ENCODE assay signal across 8 cellular contexts in genomic region chr6:136249336-136249735, GRCh38. TPM values are rescaled to one million over a fixed set of nuclear protein-coding genes. Genes with fewer than 3 reads are reported as not detected.
DNase-seq lines count a peak whose midpoint lies in the region; ATAC-seq and TF ChIP-seq lines count a peak whose summit lies in the region.

No MANE protein-coding gene starts in this region.

- 29 to 31% methylated on average over 6 of the region's 6 CpGs for WGBS in heart right ventricle, 2 donors

- CTCF ChIA-PET in activated CD4-positive, alpha-beta memory T cell treated with anti-CD3 and anti-CD28 coated beads for 36 hours (lab: Charles Lee): interaction anchor here (1.5 to 3.4 kb wide), 2 partner anchors 40 to 69 kb away, joined by 3 to 15 read pairs; partner anchors contain the start of gene BCLAF1

- intact Hi-C loops in heart right ventricle (cut with DNase I): no loop called here
- intact Hi-C loops in Right ventricle myocardium inferior (cut with DNase I): no loop called here
- intact Hi-C loops in activated CD4-positive, alpha-beta memory T cell treated with anti-CD3 and anti-CD28 coated beads for 36 hours (cut with micrococcal nuclease): no loop called here

- DNase-seq in heart right ventricle: no peak
- DNase-seq in Right ventricle myocardium inferior (ENCODE audit: missing footprints): no peak
- no peak for DNase-seq in activated CD4-positive, alpha-beta memory T cell treated with anti-CD3 and anti-CD28 coated beads for 36 hours
- no peak for DNase-seq in type B pancreatic cell (ENCODE audit: extremely low spot score, unreplicated experiment)
- DNase-seq in NOMO-1 treated with dmso at 0.1 percent for 144 hours (lab: John Stamatoyannopoulos, UW; ENCODE audit: unreplicated experiment): no peak

- H3K4me1 Mint-ChIP-seq in activated CD4-positive, alpha-beta memory T cell treated with anti-CD3 and anti-CD28 coated beads for 36 hours (ENCODE audit: low read depth): peaks cover 39% of the 10 kb centered on the region
- peaks cover 25% of the 10 kb centered on the region for H3K4me1 Mint-ChIP-seq in type B pancreatic cell (ENCODE audit: unreplicated experiment)

- H3K9me3 ChIP-seq in heart right ventricle (no peaks in the 10 kb centered on the region), iPS-18c (ENCODE audit: control insufficient read depth, insufficient read depth, low read length) (no peaks in the 10 kb centered on the region)

- peak overlapping the region; percentile 76 for H3K27ac Mint-ChIP-seq in activated CD4-positive, alpha-beta memory T cell treated with anti-CD3 and anti-CD28 coated beads for 36 hours
- peak overlapping the region; percentile 94 for H3K27ac Mint-ChIP-seq in type B pancreatic cell

- H3K27me3 Mint-ChIP-seq in activated CD4-positive, alpha-beta memory T cell treated with anti-CD3 and anti-CD28 coated beads for 36 hours: no peaks in the 10 kb centered on the region
- H3K27me3 Mint-ChIP-seq in type B pancreatic cell: no peaks in the 10 kb centered on the region

- H3K36me3 ChIP-seq in heart right ventricle: peaks cover 0 to 8% (median 0%) of the 10 kb centered on the region in 9 donors

- H3K36me3 Mint-ChIP-seq in activated CD4-positive, alpha-beta memory T cell treated with anti-CD3 and anti-CD28 coated beads for 36 hours: peaks cover 34% of the 10 kb centered on the region
- H3K36me3 Mint-ChIP-seq in type B pancreatic cell: peaks cover 1% of the 10 kb centered on the region

- POLR2A ChIA-PET in activated CD4-positive, alpha-beta memory T cell treated with anti-CD3 and anti-CD28 coated beads for 36 hours (lab: Charles Lee): interaction anchor here (0.5 to 6.3 kb wide), 2 partner anchors 39 to 45 kb away, joined by 3 to 85 read pairs; partner anchors contain the start of gene BCLAF1

- H3K27me3 ChIP-seq in heart right ventricle: no peaks in the 10 kb centered on the region

- peak overlapping the region in 1 of 10 donors; percentile 21 for H3K27ac ChIP-seq in heart right ventricle

- H3K4me1 ChIP-seq in heart right ventricle: peaks cover 0 to 28% (median 16%) of the 10 kb centered on the region in 9 donors

- H3K4me3 Mint-ChIP-seq in activated CD4-positive, alpha-beta memory T cell treated with anti-CD3 and anti-CD28 coated beads for 36 hours: peak overlapping the region; percentile 88
- peak overlapping the region; percentile 97 for H3K4me3 Mint-ChIP-seq in type B pancreatic cell

- peak overlapping the region in 9 of 10 donors; percentile 45 to 77 (median 66) for H3K4me3 ChIP-seq in heart right ventricle
- peak overlapping the region; percentile 95 for H3K4me3 ChIP-seq in iPS-18c (ENCODE audit: insufficient read depth, low read depth, low read length)

- no peaks in the 10 kb centered on the region for H3K9me3 Mint-ChIP-seq in activated CD4-positive, alpha-beta memory T cell treated with anti-CD3 and anti-CD28 coated beads for 36 hours
- H3K9me3 Mint-ChIP-seq in type B pancreatic cell: no peaks in the 10 kb centered on the region

- ATAC-seq in heart right ventricle: no peak
- ATAC-seq in Right ventricle myocardium inferior: no peak
- no peak for ATAC-seq in HG03378 (IDR thresholded peaks at IDR 0.05; ENCODE audit: unreplicated experiment)
- no peak for ATAC-seq in GM19324 (IDR thresholded peaks at IDR 0.05; ENCODE audit: low FRiP score, unreplicated experiment)

- TF ChIP-seq CTCF in heart right ventricle (IDR thresholded peaks at IDR 0.05) (no peak), type B pancreatic cell (conservative IDR thresholded peaks at IDR 0.05) (no peak)

RNA-seq across cellular contexts. Expression of gene MTFR2, which starts 0.8 kb away (rescaled TPM):
- total RNA-seq in heart right ventricle (under 1 TPM in 4 of 10 donors, not detected in 6; 0.20 to 0.69 (median 0.27) TPM), Right ventricle myocardium inferior (0.32 TPM), type B pancreatic cell (ENCODE audit: low replicate concordance) (2.5 and 3.9 TPM in 2 replicates)
- polyA plus RNA-seq in heart right ventricle: under 1 TPM; 0.20 to 0.44 TPM
- 10 to 100 TPM; 24.2 to 25.2 TPM for total RNA-seq in activated CD4-positive, alpha-beta memory T cell treated with anti-CD3 and anti-CD28 coated beads for 36 hours

RNA-seq across cellular contexts. Expression of gene BCLAF1, which starts 40.3 kb away (rescaled TPM):
- total RNA-seq in heart right ventricle (100 to 1,000 TPM in 2 of 10 donors, 10 to 100 TPM in 8; 62.8 to 102 (median 94.1) TPM), Right ventricle myocardium inferior (61.0 TPM), type B pancreatic cell (ENCODE audit: low replicate concordance) (187 and 190 TPM in 2 replicates)
- polyA plus RNA-seq in heart right ventricle: 10 to 100 TPM; 13.1 to 19.7 TPM
- 100 to 1,000 TPM; 103 to 107 TPM for total RNA-seq in activated CD4-positive, alpha-beta memory T cell treated with anti-CD3 and anti-CD28 coated beads for 36 hours
